ENCODE assay signal across 12 cellular contexts in genomic region chr4:76665139-76665538, GRCh38.
DNase-seq lines count a peak whose midpoint lies in the region; ATAC-seq and TF ChIP-seq lines count a peak whose summit lies in the region.
"Had no signal": no experiment of that assay in that cellular context is flagged by ENCODE, and none has a peak within 500 bp of the region (broad histone marks: within the 10 kb centered on the region; RNA-seq: fewer than 3 reads in every experiment).

No MANE protein-coding gene starts in this region.

- CTCF ChIA-PET in mammary epithelial cell (lab: Charles Lee; ENCODE audit: low non-redundant PET) = no interaction called here

- H3K9ac ChIP-seq in mammary epithelial cell (ENCODE audit: insufficient read depth, low read length) = no peak overlapping the region

- no peaks in the 10 kb centered on the region for H4K20me1 ChIP-seq in mammary epithelial cell (ENCODE audit: insufficient read depth, low read length)

- H2AFZ ChIP-seq in mammary epithelial cell (ENCODE audit: low read depth, low read length) = peak overlapping the region; percentile 40

- H3K4me3 ChIP-seq in mammary epithelial cell (replicated peaks in 1 of 3; ENCODE audit: insufficient read depth in 1 of 3, low read depth in 2 of 3, low read length in 3 of 3) = no peak overlapping the region
- no peak overlapping the region for H3K4me3 ChIP-seq in lung

- dilution Hi-C loops in mammary epithelial cell (cut with HindIII; ENCODE audit: low sequenced_read_pairs) = no loop called here

- H3K79me2 ChIP-seq in mammary epithelial cell (ENCODE audit: insufficient read depth, low read length) = no peaks in the 10 kb centered on the region

- DNase-seq in HT-29 (ENCODE audit: low spot score) = peak; percentile 99
- DNase-seq in mammary epithelial cell = peak; percentile 87
- DNase-seq in lung (ENCODE audit: low spot score) = peak; percentile 86
- DNase-seq in NCI-H446 treated with DMSO at 0.1 percent for 48 hours (lab: John Stamatoyannopoulos, UW) = no peak
- no peak for DNase-seq in NCI-H187 treated with DMSO at 0.1 percent for 48 hours (lab: John Stamatoyannopoulos, UW)
- DNase-seq in T-helper 9 cell = no peak
- no peak for DNase-seq in stimulated activated naive CD8-positive, alpha-beta T cell treated with anti-CD3 and anti-CD28 coated beads, Interleukin-15, Interleukin-2, amounts not matched to agents 100 U/mL and 50 U/mL, for 24 hours
- DNase-seq: activated gamma-delta T cell treated with Interleukin-2 at 50 U/mL for 16 hours, KG1, NCI-H2081, T-cell had no signal

- peak overlapping the region; percentile 19 for H3K4me2 ChIP-seq in mammary epithelial cell (ENCODE audit: insufficient read depth, low read depth, low read length)

- peak overlapping the region; percentile 36 for H3K27ac ChIP-seq in 22Rv1
- peak overlapping the region; percentile 70 for H3K27ac ChIP-seq in mammary epithelial cell (ENCODE audit: insufficient read depth, low read depth, low read length)
- H3K27ac ChIP-seq in lung (ENCODE audit: low read depth in 1 of 2, low read length in 1 of 2) = peak overlapping the region in 1 of 2 donors; percentile 23

- H3K27me3 ChIP-seq in mammary epithelial cell (ENCODE audit: insufficient read depth, low read length) (no peaks in the 10 kb centered on the region), lung (ENCODE audit: control insufficient read depth, insufficient read depth) (no peaks in the 10 kb centered on the region)

- peak; percentile 63 for ATAC-seq in lung (ENCODE audit: insufficient read depth, low FRiP score)
- ATAC-seq in stimulated activated naive CD8-positive, alpha-beta T cell treated with anti-CD3 and anti-CD28 coated beads, Interleukin-15, Interleukin-2, amounts not matched to agents 100 U/mL and 50 U/mL, for 24 hours = no peak
- ATAC-seq: T-cell had no signal

- no peak for TF ChIP-seq CTCF in 22Rv1 (IDR thresholded peaks at IDR 0.05)
- no peak for TF ChIP-seq CTCF in mammary epithelial cell (conservative IDR thresholded peaks at IDR 0.05 in 1 of 2, IDR thresholded peaks at IDR 0.05 in 1 of 2; ENCODE audit: extremely low read depth in 1 of 2, insufficient read depth in 1 of 2, low read depth in 1 of 2, low read length in 2 of 2)
- no peak for TF ChIP-seq CTCF in lung (IDR thresholded peaks at IDR 0.05; ENCODE audit: control extremely low read depth, extremely low read depth)

- no peaks in the 10 kb centered on the region for H3K36me3 ChIP-seq in mammary epithelial cell (ENCODE audit: insufficient read depth, low read length)
- H3K36me3 ChIP-seq in lung (ENCODE audit: control insufficient read depth in 2 of 2, insufficient read depth in 2 of 2, low read length in 2 of 2) = no peaks in the 10 kb centered on the region

- no TSS peak for BruUV-seq in mammary epithelial cell (replicated peaks; lab: Mats Ljungman, UMichigan)

- intact Hi-C loops in mammary epithelial cell (cut with micrococcal nuclease) = no loop called here

- H3K4me1 ChIP-seq in mammary epithelial cell (ENCODE audit: insufficient read depth, low read length) = peaks cover 31% of the 10 kb centered on the region
- H3K4me1 ChIP-seq in lung (ENCODE audit: control insufficient read depth in 2 of 2, insufficient read depth in 2 of 2, low read length in 2 of 2) = peaks cover 0 to 6% of the 10 kb centered on the region in 2 donors

- in situ Hi-C loops in mammary epithelial cell (cut with MboI; ENCODE audit: low sequenced_read_pairs in 2 of 2) = no loop called here

- H3K9me3 ChIP-seq in mammary epithelial cell (replicated peaks; ENCODE audit: insufficient read depth, low read length) (no peaks in the 10 kb centered on the region), lung (ENCODE audit: control insufficient read depth in 2 of 2, insufficient read depth in 1 of 2, low read length in 1 of 2) (no peaks in the 10 kb centered on the region)

Comparison
In these comparisons a context has a peak if more than half of its experiments do, and no peak if none do; other contexts are left out.
1. DNase-seq: peak in HT-29 (single experiment), mammary epithelial cell (single experiment) and lung (single experiment); none in NCI-H446 treated with DMSO at 0.1 percent for 48 hours (single experiment), NCI-H187 treated with DMSO at 0.1 percent for 48 hours (single experiment), T-helper 9 cell (single experiment) and stimulated activated naive CD8-positive, alpha-beta T cell treated with anti-CD3 and anti-CD28 coated beads, Interleukin-15, Interleukin-2, amounts not matched to agents 100 U/mL and 50 U/mL, for 24 hours (single experiment).